7 cellular contexts compared by ENCODE assay signal in the genomic region with DNA sequence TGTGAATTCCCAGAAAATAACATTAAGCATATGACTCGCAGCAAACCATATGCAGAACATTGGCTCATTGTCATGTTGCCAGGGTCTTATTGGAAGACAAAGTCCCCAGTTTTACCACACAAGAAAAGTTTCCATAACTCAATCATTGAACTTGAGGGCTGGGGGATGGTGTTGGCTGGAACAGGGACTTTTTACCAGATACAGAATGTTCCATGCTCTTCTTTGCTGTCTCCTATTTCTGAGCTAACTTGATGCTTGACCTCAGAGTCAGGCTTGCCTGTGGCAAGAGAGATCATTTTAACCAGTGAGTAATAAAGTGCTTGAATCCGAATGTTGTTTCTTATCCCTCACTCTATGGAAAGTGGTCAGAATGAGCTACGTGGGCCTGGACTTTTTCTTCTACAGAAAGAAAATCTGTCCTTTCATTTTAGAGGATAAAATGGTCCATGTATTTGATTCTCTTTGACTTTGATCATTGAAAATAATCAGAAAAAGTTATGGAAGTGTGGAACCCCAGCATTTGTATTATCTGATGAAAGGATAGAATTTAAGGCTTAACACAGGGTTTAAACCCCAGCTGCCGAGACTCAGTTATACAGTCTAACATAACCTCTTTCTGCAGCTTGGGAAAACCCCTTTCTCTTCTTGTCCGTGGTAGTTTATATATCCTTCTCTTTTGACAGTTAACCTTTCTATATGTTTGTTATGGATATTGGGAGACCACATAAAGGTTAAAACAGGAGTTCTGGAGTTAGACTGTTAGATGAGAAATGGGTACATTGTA.
A peak's percentile ranks its signal among the peaks of the same experiment; 100 is the strongest.
DNase-seq lines count a peak whose midpoint lies in the region; ATAC-seq, FAIRE-seq and TF ChIP-seq lines count a peak whose summit lies in the region.

No MANE protein-coding gene starts in this region.

- intact Hi-C loops in activated B cell treated with CpG ODN at 0.5 μM for 24 hours (cut with micrococcal nuclease) = no loop called here
- intact Hi-C loops in pancreas (cut with DNase I) = no loop called here

- FAIRE-seq in pancreas (lab: Jason Lieb, UNC) = no peak

- DNase-seq in activated B cell treated with CpG ODN at 0.5 μM for 24 hours (no peak), fibroblast of villous mesenchyme (ENCODE audit: low read depth) (peak; percentile 88), pancreas (no peak)

- no peaks in the 10 kb centered on the region for H3K9me3 Mint-ChIP-seq in activated B cell treated with CpG ODN at 0.5 μM for 24 hours
- H3K9me3 Mint-ChIP-seq in stimulated activated naive CD8-positive, alpha-beta T cell treated with anti-CD3 and anti-CD28 coated beads, Interleukin-15, Interleukin-2, amounts not matched to agents 100 ng/mL and 50 ng/mL, for 24 hours = no peaks in the 10 kb centered on the region

- H3K27ac Mint-ChIP-seq in activated B cell treated with CpG ODN at 0.5 μM for 24 hours = peak overlapping the region; percentile 75
- H3K27ac Mint-ChIP-seq in stimulated activated naive CD8-positive, alpha-beta T cell treated with anti-CD3 and anti-CD28 coated beads, Interleukin-15, Interleukin-2, amounts not matched to agents 100 ng/mL and 50 ng/mL, for 24 hours = peak overlapping the region; percentile 99

- H3K4me1 Mint-ChIP-seq in activated B cell treated with CpG ODN at 0.5 μM for 24 hours = peaks cover 55% of the 10 kb centered on the region
- peaks cover 78% of the 10 kb centered on the region for H3K4me1 Mint-ChIP-seq in stimulated activated naive CD8-positive, alpha-beta T cell treated with anti-CD3 and anti-CD28 coated beads, Interleukin-15, Interleukin-2, amounts not matched to agents 100 ng/mL and 50 ng/mL, for 24 hours (ENCODE audit: low read depth)

- POLR2A ChIA-PET in HEK293 (lab: Yijun Ruan, JAX) (interaction anchor here (0.5 to 1.7 kb wide), 3 partner anchors 13 to 37 kb away, joined by 3 to 5 read pairs (median 4); no protein-coding TSS in a partner anchor), activated B cell treated with CpG ODN at 0.5 μM for 24 hours (lab: Charles Lee) (interaction anchor here (0.5 to 1.3 kb wide), 5 partner anchors 9 to 71 kb away, joined by 3 to 12 read pairs (median 4); no protein-coding TSS in a partner anchor)

- no peak for TF ChIP-seq CTCF in HEK293 (tag by site-specific recombination; IDR thresholded peaks at IDR 0.05)
- TF ChIP-seq CTCF in activated B cell treated with CpG ODN at 0.5 μM for 24 hours (IDR thresholded peaks at IDR 0.05) = no peak
- no peak for TF ChIP-seq CTCF in fibroblast of villous mesenchyme (IDR thresholded peaks at IDR 0.05; ENCODE audit: insufficient read depth, low read depth, low read length)
- no peak for TF ChIP-seq CTCF in pancreas (IDR thresholded peaks at IDR 0.05)

- H3K9me3 ChIP-seq in HEK293 (ENCODE audit: control insufficient read depth, insufficient read depth, low read depth, low read length) (no peaks in the 10 kb centered on the region), pancreas (no peaks in the 10 kb centered on the region)

- peaks cover 12% of the 10 kb centered on the region for H3K36me3 Mint-ChIP-seq in activated B cell treated with CpG ODN at 0.5 μM for 24 hours (ENCODE audit: low read depth)
- peaks cover 40% of the 10 kb centered on the region for H3K36me3 Mint-ChIP-seq in stimulated activated naive CD8-positive, alpha-beta T cell treated with anti-CD3 and anti-CD28 coated beads, Interleukin-15, Interleukin-2, amounts not matched to agents 100 ng/mL and 50 ng/mL, for 24 hours (ENCODE audit: low read depth)

- H3K27ac ChIP-seq in HEK293 (ENCODE audit: extremely low read depth, low read depth, low read length) (0 out of 2 replicates have a peak overlapping the region, but pooled peaks have one; percentile 12), pancreas (peak overlapping the region in 2 of 4 donors; percentile 9 to 82)

- H3K4me3 Mint-ChIP-seq in activated B cell treated with CpG ODN at 0.5 μM for 24 hours = peak overlapping the region; percentile 62
- H3K4me3 Mint-ChIP-seq in stimulated activated naive CD8-positive, alpha-beta T cell treated with anti-CD3 and anti-CD28 coated beads, Interleukin-15, Interleukin-2, amounts not matched to agents 100 ng/mL and 50 ng/mL, for 24 hours = peak overlapping the region; percentile 84

- WGBS in pancreas, 2 donors = 86% methylated on average over 5 of the region's 5 CpGs

- H3K27me3 ChIP-seq in pancreas = no peaks in the 10 kb centered on the region

- H3K4me1 ChIP-seq in HEK293 (ENCODE audit: control insufficient read depth, insufficient read depth, low read length) (peaks cover 35% of the 10 kb centered on the region), pancreas (peaks cover 14 to 39% (median 28%) of the 10 kb centered on the region in 3 donors)

- no peaks in the 10 kb centered on the region; a peak in 1 of 3 replicates for H3K36me3 ChIP-seq in HEK293 (ENCODE audit: control insufficient read depth in 2 of 2, insufficient read depth in 1 of 2, low read length in 2 of 2)
- no peaks in the 10 kb centered on the region for H3K36me3 ChIP-seq in pancreas

- CTCF ChIA-PET in HEK293 (lab: Yijun Ruan, JAX) (interaction anchor here (0.6 to 0.8 kb wide), 5 partner anchors 13 to 213 kb away, joined by 3 to 6 read pairs (median 3); no protein-coding TSS in a partner anchor), activated B cell treated with CpG ODN at 0.5 μM for 24 hours (lab: Charles Lee) (interaction anchor here (0.9 to 1.1 kb wide), 2 partner anchors 12 to 72 kb away, joined by 4 read pairs; no protein-coding TSS in a partner anchor)

- H3K27me3 Mint-ChIP-seq in activated B cell treated with CpG ODN at 0.5 μM for 24 hours = no peaks in the 10 kb centered on the region
- H3K27me3 Mint-ChIP-seq in stimulated activated naive CD8-positive, alpha-beta T cell treated with anti-CD3 and anti-CD28 coated beads, Interleukin-15, Interleukin-2, amounts not matched to agents 100 ng/mL and 50 ng/mL, for 24 hours = no peaks in the 10 kb centered on the region

- H3K4me3 ChIP-seq in HEK293 (ENCODE audit: low read depth, low read length) (no peak overlapping the region), fibroblast of villous mesenchyme (ENCODE audit: low read depth, low read length) (no peak overlapping the region), pancreas (no peak overlapping the region)

- ATAC-seq in activated B cell treated with CpG ODN at 0.5 μM for 24 hours (ENCODE audit: low read depth) (no peak), GM21390 (IDR thresholded peaks at IDR 0.05; ENCODE audit: unreplicated experiment) (no peak), pancreas (no peak), HG02870 (IDR thresholded peaks at IDR 0.05; ENCODE audit: unreplicated experiment) (no peak)

TF ChIP-seq in HEK293, 187 proteins besides CTCF, POLR2A, EP300 and RAD21:
- TF ChIP-seq, protein P1, sequence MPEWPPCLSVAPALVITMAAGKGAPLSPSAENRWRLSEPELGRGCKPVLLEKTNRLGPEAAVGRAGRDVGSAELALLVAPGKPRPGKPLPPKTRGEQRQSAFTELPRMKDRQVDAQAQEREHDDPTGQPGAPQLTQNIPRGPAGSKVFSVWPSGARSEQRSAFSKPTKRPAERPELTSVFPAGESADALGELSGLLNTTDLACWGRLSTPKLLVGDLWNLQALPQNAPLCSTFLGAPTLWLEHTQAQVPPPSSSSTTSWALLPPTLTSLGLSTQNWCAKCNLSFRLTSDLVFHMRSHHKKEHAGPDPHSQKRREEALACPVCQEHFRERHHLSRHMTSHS (tag by site-specific recombination; IDR thresholded peaks at IDR 0.05) = no peak
- TF ChIP-seq, protein P2, sequence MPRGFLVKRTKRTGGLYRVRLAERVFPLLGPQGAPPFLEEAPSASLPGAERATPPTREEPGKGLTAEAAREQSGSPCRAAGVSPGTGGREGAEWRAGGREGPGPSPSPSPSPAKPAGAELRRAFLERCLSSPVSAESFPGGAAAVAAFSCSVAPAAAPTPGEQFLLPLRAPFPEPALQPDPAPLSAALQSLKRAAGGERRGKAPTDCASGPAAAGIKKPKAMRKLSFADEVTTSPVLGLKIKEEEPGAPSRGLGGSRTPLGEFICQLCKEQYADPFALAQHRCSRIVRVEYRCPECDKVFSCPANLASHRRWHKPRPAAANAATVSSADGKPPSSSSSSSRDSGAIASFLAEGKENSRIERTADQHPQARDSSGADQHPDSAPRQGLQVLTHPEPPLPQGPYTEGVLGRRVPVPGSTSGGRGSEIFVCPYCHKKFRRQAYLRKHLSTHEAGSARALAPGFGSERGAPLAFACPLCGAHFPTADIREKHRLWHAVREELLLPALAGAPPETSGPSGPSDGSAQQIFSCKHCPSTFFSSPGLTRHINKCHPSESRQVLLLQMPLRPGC (tag by site-specific recombination; IDR thresholded peaks at IDR 0.05) = no peak
- TF ChIP-seq SCRT2 (tag by site-specific recombination; IDR thresholded peaks at IDR 0.05) (no peak), ZNF654 (tag by site-specific recombination; IDR thresholded peaks at IDR 0.05; ENCODE audit: low read depth) (no peak), SP2 (tag by site-specific recombination; IDR thresholded peaks at IDR 0.05) (no peak), ZNF521 (tag by site-specific recombination; IDR thresholded peaks at IDR 0.05) (no peak), ZNF747 (tag by site-specific recombination; IDR thresholded peaks at IDR 0.05) (no peak)
